ENCODE assay signal across 1 cellular context in the genomic region with DNA sequence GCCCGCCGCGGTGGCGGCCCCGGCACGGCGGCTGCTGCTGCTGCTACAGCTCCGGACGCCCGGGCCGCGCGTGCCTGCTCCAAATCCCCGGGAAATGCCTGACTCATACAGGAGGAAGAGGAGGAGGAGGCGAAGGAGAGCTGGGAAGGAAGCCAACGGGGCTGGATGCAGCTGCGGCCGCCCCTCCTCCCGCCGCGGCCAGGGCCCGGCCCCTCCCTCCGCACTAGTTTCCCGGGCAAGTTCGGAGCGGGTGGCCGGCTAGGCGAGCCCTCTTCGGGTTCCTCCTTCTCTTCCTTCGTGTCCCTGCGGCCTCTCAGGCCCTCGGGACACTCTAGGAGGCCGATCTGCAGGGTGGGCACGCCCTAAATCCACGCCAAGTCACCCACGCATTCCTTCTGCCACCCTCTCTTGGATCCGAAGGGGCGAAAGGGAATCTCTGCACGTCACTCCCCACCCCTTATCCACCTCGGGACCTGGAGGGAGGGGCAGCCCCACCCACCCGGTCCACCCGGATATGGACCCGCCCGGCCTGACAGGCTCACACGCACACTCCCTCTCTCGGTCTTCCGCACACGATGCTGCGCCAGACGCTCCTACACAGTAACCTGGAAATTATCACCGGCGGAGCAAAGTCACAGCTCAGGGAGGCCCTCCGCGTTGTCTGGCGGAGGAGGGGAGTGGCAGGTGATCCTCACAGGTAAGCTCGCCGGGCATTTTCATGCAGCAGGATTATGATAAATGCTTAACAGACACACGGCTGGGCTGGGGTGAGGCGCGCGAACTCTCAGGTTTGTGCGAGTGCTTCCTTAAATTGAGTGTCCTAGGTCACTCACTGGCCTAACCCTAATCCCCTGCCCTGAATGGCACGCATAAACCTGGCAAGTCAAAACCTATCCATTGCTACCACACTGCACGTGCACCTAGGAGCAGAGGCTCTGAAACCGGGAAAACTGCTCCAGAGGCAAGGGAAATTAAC.
TF ChIP-seq lines count a peak whose summit lies in the region.

A gene with protein sequence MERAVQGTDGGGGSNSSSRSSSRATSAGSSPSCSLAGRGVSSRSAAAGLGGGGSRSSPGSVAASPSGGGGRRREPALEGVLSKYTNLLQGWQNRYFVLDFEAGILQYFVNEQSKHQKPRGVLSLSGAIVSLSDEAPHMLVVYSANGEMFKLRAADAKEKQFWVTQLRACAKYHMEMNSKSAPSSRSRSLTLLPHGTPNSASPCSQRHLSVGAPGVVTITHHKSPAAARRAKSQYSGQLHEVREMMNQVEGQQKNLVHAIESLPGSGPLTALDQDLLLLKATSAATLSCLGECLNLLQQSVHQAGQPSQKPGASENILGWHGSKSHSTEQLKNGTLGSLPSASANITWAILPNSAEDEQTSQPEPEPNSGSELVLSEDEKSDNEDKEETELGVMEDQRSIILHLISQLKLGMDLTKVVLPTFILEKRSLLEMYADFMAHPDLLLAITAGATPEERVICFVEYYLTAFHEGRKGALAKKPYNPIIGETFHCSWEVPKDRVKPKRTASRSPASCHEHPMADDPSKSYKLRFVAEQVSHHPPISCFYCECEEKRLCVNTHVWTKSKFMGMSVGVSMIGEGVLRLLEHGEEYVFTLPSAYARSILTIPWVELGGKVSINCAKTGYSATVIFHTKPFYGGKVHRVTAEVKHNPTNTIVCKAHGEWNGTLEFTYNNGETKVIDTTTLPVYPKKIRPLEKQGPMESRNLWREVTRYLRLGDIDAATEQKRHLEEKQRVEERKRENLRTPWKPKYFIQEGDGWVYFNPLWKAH (minus strand): TSS at position 57 of the 976 bp plus-strand sequence. CDS start 83 bp downstream, outside the sequence.
A gene (plus strand): TSS at position 545 of the 976 bp plus-strand sequence. CDS start 7,330 bp downstream, outside the sequence.

TF ChIP-seq in HepG2, 621 proteins besides CTCF, POLR2A, EP300 and RAD21 (continued from another document and continues in another):
- TF ChIP-seq ELF1 (CRISPR knock-in tag; IDR thresholded peaks at IDR 0.05) (no peak), ZNF225 (CRISPR knock-in tag; IDR thresholded peaks at IDR 0.05) (no peak), PAWR (CRISPR knock-in tag; IDR thresholded peaks at IDR 0.05; ENCODE audit: borderline replicate concordance) (no peak), ZNF260 (CRISPR knock-in tag; IDR thresholded peaks at IDR 0.05; ENCODE audit: borderline replicate concordance, low read depth) (no peak), RELA (CRISPR knock-in tag; IDR thresholded peaks at IDR 0.05) (no peak), ZNF232 (CRISPR knock-in tag; IDR thresholded peaks at IDR 0.05; ENCODE audit: borderline replicate concordance) (no peak), RBM39 (IDR thresholded peaks at IDR 0.05; ENCODE audit: low read depth, low read length, poor library complexity, severe bottlenecking) (no peak), CREB1 (IDR thresholded peaks at IDR 0.05) (no peak), CREB1 (CRISPR knock-in tag; IDR thresholded peaks at IDR 0.05) (no peak), KDM5A (IDR thresholded peaks at IDR 0.05; ENCODE audit: borderline replicate concordance, low read length) (no peak), ZNF557 (CRISPR knock-in tag; IDR thresholded peaks at IDR 0.05) (no peak; the same call in 1 of the 2 replicates), MEIS2 (CRISPR knock-in tag; IDR thresholded peaks at IDR 0.05) (no peak), TOE1 (CRISPR knock-in tag; IDR thresholded peaks at IDR 0.05) (no peak), FLYWCH1 (CRISPR knock-in tag; IDR thresholded peaks at IDR 0.05) (no peak), ZNF780A (CRISPR knock-in tag; IDR thresholded peaks at IDR 0.05) (no peak), MXI1 (IDR thresholded peaks at IDR 0.05; ENCODE audit: borderline replicate concordance, low read depth, low read length) (peak; percentile 36; the same call in 2 of the 3 replicates), HNRNPLL (IDR thresholded peaks at IDR 0.05; ENCODE audit: low read depth, low read length, poor library complexity, severe bottlenecking) (peak; percentile 29), GATA4 (IDR thresholded peaks at IDR 0.05; ENCODE audit: borderline replicate concordance, low read depth) (no peak), KAT8 (CRISPR knock-in tag; IDR thresholded peaks at IDR 0.05) (no peak; the same call in none of the 2 replicates), ZNF672 (CRISPR knock-in tag; IDR thresholded peaks at IDR 0.05) (no peak), POLR2AphosphoS2 (IDR thresholded peaks at IDR 0.05; ENCODE audit: low read depth, low read length) (no peak), ZFP41 (CRISPR knock-in tag; IDR thresholded peaks at IDR 0.05; ENCODE audit: borderline replicate concordance) (no peak), SALL2 (CRISPR knock-in tag; IDR thresholded peaks at IDR 0.05) (no peak), ZNF296 (CRISPR knock-in tag; conservative IDR thresholded peaks at IDR 0.05) (no peak), HOXA3 (CRISPR knock-in tag; IDR thresholded peaks at IDR 0.05) (peak; percentile 48; the same call in 1 of the 2 replicates), ZNF546 (CRISPR knock-in tag; conservative IDR thresholded peaks at IDR 0.05) (no peak), CENPT (CRISPR knock-in tag; IDR thresholded peaks at IDR 0.05; ENCODE audit: low read depth) (0 out of 2 replicates have a peak, but pooled peaks have one; percentile 14), FOXC1 (CRISPR knock-in tag; IDR thresholded peaks at IDR 0.05; ENCODE audit: borderline replicate concordance) (no peak), ZNF451 (CRISPR knock-in tag; IDR thresholded peaks at IDR 0.05) (no peak), ZNF333 (CRISPR knock-in tag; IDR thresholded peaks at IDR 0.05; ENCODE audit: borderline replicate concordance) (no peak), NFKBIZ (CRISPR knock-in tag; IDR thresholded peaks at IDR 0.05) (no peak), ZNF383 (CRISPR knock-in tag; IDR thresholded peaks at IDR 0.05; ENCODE audit: borderline replicate concordance) (no peak), YEATS2 (CRISPR knock-in tag; IDR thresholded peaks at IDR 0.05; ENCODE audit: borderline replicate concordance) (peak; percentile 19; the same call in 1 of the 2 replicates)
- TF ChIP-seq, protein P1, sequence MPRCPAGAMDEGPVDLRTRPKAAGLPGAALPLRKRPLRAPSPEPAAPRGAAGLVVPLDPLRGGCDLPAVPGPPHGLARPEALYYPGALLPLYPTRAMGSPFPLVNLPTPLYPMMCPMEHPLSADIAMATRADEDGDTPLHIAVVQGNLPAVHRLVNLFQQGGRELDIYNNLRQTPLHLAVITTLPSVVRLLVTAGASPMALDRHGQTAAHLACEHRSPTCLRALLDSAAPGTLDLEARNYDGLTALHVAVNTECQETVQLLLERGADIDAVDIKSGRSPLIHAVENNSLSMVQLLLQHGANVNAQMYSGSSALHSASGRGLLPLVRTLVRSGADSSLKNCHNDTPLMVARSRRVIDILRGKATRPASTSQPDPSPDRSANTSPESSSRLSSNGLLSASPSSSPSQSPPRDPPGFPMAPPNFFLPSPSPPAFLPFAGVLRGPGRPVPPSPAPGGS (CRISPR knock-in tag; IDR thresholded peaks at IDR 0.05) = no peak
- TF ChIP-seq, protein P2, sequence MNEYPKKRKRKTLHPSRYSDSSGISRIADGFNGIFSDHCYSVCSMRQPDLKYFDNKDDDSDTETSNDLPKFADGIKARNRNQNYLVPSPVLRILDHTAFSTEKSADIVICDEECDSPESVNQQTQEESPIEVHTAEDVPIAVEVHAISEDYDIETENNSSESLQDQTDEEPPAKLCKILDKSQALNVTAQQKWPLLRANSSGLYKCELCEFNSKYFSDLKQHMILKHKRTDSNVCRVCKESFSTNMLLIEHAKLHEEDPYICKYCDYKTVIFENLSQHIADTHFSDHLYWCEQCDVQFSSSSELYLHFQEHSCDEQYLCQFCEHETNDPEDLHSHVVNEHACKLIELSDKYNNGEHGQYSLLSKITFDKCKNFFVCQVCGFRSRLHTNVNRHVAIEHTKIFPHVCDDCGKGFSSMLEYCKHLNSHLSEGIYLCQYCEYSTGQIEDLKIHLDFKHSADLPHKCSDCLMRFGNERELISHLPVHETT (CRISPR knock-in tag; conservative IDR thresholded peaks at IDR 0.05) = no peak
- TF ChIP-seq, protein P3, sequence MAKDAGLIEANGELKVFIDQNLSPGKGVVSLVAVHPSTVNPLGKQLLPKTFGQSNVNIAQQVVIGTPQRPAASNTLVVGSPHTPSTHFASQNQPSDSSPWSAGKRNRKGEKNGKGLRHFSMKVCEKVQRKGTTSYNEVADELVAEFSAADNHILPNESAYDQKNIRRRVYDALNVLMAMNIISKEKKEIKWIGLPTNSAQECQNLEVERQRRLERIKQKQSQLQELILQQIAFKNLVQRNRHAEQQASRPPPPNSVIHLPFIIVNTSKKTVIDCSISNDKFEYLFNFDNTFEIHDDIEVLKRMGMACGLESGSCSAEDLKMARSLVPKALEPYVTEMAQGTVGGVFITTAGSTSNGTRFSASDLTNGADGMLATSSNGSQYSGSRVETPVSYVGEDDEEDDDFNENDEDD (CRISPR knock-in tag; IDR thresholded peaks at IDR 0.05; ENCODE audit: borderline replicate concordance) = peak; percentile 39; the same call in 1 of the 2 replicates
- TF ChIP-seq, protein P4, sequence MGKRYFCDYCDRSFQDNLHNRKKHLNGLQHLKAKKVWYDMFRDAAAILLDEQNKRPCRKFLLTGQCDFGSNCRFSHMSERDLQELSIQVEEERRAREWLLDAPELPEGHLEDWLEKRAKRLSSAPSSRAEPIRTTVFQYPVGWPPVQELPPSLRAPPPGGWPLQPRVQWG (CRISPR knock-in tag; IDR thresholded peaks at IDR 0.05; ENCODE audit: borderline replicate concordance, low read depth) = no peak
- TF ChIP-seq, protein P5, sequence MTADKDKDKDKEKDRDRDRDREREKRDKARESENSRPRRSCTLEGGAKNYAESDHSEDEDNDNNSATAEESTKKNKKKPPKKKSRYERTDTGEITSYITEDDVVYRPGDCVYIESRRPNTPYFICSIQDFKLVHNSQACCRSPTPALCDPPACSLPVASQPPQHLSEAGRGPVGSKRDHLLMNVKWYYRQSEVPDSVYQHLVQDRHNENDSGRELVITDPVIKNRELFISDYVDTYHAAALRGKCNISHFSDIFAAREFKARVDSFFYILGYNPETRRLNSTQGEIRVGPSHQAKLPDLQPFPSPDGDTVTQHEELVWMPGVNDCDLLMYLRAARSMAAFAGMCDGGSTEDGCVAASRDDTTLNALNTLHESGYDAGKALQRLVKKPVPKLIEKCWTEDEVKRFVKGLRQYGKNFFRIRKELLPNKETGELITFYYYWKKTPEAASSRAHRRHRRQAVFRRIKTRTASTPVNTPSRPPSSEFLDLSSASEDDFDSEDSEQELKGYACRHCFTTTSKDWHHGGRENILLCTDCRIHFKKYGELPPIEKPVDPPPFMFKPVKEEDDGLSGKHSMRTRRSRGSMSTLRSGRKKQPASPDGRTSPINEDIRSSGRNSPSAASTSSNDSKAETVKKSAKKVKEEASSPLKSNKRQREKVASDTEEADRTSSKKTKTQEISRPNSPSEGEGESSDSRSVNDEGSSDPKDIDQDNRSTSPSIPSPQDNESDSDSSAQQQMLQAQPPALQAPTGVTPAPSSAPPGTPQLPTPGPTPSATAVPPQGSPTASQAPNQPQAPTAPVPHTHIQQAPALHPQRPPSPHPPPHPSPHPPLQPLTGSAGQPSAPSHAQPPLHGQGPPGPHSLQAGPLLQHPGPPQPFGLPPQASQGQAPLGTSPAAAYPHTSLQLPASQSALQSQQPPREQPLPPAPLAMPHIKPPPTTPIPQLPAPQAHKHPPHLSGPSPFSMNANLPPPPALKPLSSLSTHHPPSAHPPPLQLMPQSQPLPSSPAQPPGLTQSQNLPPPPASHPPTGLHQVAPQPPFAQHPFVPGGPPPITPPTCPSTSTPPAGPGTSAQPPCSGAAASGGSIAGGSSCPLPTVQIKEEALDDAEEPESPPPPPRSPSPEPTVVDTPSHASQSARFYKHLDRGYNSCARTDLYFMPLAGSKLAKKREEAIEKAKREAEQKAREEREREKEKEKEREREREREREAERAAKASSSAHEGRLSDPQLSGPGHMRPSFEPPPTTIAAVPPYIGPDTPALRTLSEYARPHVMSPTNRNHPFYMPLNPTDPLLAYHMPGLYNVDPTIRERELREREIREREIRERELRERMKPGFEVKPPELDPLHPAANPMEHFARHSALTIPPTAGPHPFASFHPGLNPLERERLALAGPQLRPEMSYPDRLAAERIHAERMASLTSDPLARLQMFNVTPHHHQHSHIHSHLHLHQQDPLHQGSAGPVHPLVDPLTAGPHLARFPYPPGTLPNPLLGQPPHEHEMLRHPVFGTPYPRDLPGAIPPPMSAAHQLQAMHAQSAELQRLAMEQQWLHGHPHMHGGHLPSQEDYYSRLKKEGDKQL (CRISPR knock-in tag; IDR thresholded peaks at IDR 0.05; ENCODE audit: low read depth) = no peak
- TF ChIP-seq, protein P6, sequence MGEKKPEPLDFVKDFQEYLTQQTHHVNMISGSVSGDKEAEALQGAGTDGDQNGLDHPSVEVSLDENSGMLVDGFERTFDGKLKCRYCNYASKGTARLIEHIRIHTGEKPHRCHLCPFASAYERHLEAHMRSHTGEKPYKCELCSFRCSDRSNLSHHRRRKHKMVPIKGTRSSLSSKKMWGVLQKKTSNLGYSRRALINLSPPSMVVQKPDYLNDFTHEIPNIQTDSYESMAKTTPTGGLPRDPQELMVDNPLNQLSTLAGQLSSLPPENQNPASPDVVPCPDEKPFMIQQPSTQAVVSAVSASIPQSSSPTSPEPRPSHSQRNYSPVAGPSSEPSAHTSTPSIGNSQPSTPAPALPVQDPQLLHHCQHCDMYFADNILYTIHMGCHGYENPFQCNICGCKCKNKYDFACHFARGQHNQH (CRISPR knock-in tag; IDR thresholded peaks at IDR 0.05) = no peak
- TF ChIP-seq, protein P7, sequence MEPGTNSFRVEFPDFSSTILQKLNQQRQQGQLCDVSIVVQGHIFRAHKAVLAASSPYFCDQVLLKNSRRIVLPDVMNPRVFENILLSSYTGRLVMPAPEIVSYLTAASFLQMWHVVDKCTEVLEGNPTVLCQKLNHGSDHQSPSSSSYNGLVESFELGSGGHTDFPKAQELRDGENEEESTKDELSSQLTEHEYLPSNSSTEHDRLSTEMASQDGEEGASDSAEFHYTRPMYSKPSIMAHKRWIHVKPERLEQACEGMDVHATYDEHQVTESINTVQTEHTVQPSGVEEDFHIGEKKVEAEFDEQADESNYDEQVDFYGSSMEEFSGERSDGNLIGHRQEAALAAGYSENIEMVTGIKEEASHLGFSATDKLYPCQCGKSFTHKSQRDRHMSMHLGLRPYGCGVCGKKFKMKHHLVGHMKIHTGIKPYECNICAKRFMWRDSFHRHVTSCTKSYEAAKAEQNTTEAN (CRISPR knock-in tag; conservative IDR thresholded peaks at IDR 0.05) = no peak
- TF ChIP-seq, protein P8, sequence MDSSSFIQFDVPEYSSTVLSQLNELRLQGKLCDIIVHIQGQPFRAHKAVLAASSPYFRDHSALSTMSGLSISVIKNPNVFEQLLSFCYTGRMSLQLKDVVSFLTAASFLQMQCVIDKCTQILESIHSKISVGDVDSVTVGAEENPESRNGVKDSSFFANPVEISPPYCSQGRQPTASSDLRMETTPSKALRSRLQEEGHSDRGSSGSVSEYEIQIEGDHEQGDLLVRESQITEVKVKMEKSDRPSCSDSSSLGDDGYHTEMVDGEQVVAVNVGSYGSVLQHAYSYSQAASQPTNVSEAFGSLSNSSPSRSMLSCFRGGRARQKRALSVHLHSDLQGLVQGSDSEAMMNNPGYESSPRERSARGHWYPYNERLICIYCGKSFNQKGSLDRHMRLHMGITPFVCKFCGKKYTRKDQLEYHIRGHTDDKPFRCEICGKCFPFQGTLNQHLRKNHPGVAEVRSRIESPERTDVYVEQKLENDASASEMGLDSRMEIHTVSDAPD (CRISPR knock-in tag; IDR thresholded peaks at IDR 0.05) = 0 out of 2 replicates have a peak, but pooled peaks have one; percentile 42
